ENCODE assay signal across 8 cellular contexts in the genomic region with DNA sequence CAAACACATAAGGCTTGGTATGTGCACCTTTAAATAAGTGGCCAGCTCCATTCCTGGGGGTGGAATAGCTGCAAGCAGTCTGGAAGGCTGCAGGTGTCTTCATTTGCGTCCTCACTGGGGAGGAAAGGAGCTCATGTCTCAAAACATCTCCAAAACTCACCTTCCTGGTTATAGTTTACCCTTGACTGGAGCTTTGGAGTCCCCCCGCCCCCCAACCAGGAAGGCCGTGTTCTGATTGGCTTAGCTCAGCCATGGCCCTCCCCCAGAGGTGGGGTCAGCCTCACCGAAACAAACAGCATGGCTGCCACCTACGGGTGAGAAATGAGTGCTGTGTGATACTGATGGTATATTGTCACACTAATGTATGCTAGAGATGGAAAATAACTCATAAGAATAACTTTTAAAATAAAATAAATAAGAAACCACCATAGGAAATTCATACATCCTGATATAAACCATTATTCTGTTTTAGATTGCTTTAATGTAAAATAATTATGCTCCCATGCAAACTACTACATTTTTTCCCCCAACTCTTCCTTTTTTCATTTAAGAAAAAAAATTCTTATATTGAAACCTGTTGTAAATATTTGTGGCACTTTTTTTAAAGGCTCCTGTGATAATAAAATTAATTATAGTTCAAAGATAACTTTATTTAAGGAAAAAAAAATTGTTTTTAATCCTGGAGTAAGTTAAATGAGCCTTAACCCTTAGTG.
DNase-seq lines count a peak whose midpoint lies in the region; ATAC-seq and TF ChIP-seq lines count a peak whose summit lies in the region.

No MANE protein-coding gene starts in this region.

- H3K27ac ChIP-seq in WERI-Rb-1 (no peak overlapping the region), heart left ventricle (peak overlapping the region in 1 of 12 donors; percentile 43)

- peak; percentile 83 for ATAC-seq in GM18511 (IDR thresholded peaks at IDR 0.05; ENCODE audit: unreplicated experiment)
- ATAC-seq in HG02885 (IDR thresholded peaks at IDR 0.05; ENCODE audit: poor library complexity, unreplicated experiment): peak; percentile 99
- ATAC-seq in heart left ventricle: peak; percentile 47 to 80 (median 75)
- no peak for ATAC-seq in sciatic nerve

- H3K9me3 ChIP-seq in WERI-Rb-1 (ENCODE audit: severe bottlenecking): no peaks in the 10 kb centered on the region
- H3K9me3 ChIP-seq in heart left ventricle: no peaks in the 10 kb centered on the region

- no peaks in the 10 kb centered on the region for H3K36me3 ChIP-seq in WERI-Rb-1
- peaks cover 0 to 80% (median 21%) of the 10 kb centered on the region in 9 donors for H3K36me3 ChIP-seq in heart left ventricle

- DNase-seq in CMK (ENCODE audit: low read depth) (peak; percentile 85), NCI-H1105 treated with DMSO at 0.1 percent for 48 hours (lab: John Stamatoyannopoulos, UW) (peak; percentile 62), WERI-Rb-1 (peak; percentile 94), heart left ventricle (peak in 3 of 5 donors; percentile 40 to 63 (median 53)), sciatic nerve (ENCODE audit: low spot score) (no peak)
- peak; percentile 38 for DNase-seq in stimulated activated CD4-positive, alpha-beta T cell treated with anti-CD3 and anti-CD28 coated beads, Interleukin-1b, Interleukin-23, amount 100 ng/mL, for 48 hours

- no peak for TF ChIP-seq POLR2A in heart left ventricle (IDR thresholded peaks at IDR 0.05)

- intact Hi-C loops in heart left ventricle (cut with DNase I) (no loop called here), sciatic nerve (cut with DNase I) (no loop called here)

- 48 to 61% (median 54%) methylated on average over 5 of the region's 5 CpGs for WGBS in heart left ventricle, 4 donors

- H3K27me3 ChIP-seq in WERI-Rb-1 (ENCODE audit: insufficient read depth, low read depth, severe bottlenecking) (no peaks in the 10 kb centered on the region), heart left ventricle (no peaks in the 10 kb centered on the region)

- peaks cover 0 to 4% (median 0%) of the 10 kb centered on the region in 12 donors for H3K4me1 ChIP-seq in heart left ventricle

- H3K4me3 ChIP-seq in WERI-Rb-1 (ENCODE audit: low read depth, low read length) (no peak overlapping the region), heart left ventricle (no peak overlapping the region)

- peak; percentile 58 for TF ChIP-seq CTCF in WERI-Rb-1 (IDR thresholded peaks at IDR 0.05; ENCODE audit: low read depth, low read length)
- TF ChIP-seq CTCF in heart left ventricle (IDR thresholded peaks at IDR 0.05): peak in 4 of 12 donors; percentile 21 to 46 (median 26)
